In the genomic region with DNA sequence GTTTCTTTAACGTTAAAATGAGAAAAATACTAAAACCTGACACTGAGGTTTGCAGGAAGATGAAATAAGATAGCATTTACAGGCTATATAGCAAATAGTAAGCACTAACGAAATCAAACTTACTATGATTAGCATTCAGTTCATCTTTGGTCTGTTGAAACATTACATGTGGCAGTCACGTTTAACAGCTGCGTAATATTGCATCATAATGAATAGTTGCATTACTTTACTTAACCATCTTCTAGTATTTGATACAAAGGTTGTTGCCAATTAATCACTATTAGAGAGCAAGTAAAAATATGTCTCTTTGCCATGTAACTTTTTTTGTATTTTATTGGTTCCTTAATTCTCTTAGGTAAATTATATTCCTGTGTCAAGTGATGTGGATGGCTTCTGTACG, we compare ENCODE assay signal across 1 cellular context.
TF ChIP-seq lines count a peak whose summit lies in the region.

No MANE protein-coding gene starts in this region.

TF ChIP-seq in GM23338, 12 proteins besides CTCF, POLR2A, EP300 and RAD21 (continued from another document):
- TF ChIP-seq, protein P1, sequence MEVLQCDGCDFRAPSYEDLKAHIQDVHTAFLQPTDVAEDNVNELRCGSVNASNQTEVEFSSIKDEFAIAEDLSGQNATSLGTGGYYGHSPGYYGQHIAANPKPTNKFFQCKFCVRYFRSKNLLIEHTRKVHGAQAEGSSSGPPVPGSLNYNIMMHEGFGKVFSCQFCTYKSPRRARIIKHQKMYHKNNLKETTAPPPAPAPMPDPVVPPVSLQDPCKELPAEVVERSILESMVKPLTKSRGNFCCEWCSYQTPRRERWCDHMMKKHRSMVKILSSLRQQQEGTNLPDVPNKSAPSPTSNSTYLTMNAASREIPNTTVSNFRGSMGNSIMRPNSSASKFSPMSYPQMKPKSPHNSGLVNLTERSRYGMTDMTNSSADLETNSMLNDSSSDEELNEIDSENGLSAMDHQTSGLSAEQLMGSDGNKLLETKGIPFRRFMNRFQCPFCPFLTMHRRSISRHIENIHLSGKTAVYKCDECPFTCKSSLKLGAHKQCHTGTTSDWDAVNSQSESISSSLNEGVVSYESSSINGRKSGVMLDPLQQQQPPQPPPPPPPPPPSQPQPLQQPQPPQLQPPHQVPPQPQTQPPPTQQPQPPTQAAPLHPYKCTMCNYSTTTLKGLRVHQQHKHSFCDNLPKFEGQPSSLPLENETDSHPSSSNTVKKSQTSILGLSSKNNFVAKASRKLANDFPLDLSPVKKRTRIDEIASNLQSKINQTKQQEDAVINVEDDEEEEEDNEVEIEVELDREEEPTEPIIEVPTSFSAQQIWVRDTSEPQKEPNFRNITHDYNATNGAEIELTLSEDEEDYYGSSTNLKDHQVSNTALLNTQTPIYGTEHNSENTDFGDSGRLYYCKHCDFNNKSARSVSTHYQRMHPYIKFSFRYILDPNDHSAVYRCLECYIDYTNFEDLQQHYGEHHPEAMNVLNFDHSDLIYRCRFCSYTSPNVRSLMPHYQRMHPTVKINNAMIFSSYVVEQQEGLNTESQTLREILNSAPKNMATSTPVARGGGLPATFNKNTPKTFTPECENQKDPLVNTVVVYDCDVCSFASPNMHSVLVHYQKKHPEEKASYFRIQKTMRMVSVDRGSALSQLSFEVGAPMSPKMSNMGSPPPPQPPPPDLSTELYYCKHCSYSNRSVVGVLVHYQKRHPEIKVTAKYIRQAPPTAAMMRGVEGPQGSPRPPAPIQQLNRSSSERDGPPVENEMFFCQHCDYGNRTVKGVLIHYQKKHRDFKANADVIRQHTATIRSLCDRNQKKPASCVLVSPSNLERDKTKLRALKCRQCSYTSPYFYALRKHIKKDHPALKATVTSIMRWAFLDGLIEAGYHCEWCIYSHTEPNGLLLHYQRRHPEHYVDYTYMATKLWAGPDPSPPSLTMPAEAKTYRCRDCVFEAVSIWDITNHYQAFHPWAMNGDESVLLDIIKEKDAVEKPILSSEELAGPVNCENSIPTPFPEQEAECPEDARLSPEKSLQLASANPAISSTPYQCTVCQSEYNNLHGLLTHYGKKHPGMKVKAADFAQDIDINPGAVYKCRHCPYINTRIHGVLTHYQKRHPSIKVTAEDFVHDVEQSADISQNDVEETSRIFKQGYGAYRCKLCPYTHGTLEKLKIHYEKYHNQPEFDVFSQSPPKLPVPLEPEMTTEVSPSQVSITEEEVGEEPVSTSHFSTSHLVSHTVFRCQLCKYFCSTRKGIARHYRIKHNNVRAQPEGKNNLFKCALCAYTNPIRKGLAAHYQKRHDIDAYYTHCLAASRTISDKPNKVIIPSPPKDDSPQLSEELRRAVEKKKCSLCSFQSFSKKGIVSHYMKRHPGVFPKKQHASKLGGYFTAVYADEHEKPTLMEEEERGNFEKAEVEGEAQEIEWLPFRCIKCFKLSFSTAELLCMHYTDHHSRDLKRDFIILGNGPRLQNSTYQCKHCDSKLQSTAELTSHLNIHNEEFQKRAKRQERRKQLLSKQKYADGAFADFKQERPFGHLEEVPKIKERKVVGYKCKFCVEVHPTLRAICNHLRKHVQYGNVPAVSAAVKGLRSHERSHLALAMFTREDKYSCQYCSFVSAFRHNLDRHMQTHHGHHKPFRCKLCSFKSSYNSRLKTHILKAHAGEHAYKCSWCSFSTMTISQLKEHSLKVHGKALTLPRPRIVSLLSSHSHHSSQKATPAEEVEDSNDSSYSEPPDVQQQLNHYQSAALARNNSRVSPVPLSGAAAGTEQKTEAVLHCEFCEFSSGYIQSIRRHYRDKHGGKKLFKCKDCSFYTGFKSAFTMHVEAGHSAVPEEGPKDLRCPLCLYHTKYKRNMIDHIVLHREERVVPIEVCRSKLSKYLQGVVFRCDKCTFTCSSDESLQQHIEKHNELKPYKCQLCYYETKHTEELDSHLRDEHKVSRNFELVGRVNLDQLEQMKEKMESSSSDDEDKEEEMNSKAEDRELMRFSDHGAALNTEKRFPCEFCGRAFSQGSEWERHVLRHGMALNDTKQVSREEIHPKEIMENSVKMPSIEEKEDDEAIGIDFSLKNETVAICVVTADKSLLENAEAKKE (CRISPR knock-in tag; IDR thresholded peaks at IDR 0.05), result no peak
